ENCODE assay signal across 9 cellular contexts in the genomic region with DNA sequence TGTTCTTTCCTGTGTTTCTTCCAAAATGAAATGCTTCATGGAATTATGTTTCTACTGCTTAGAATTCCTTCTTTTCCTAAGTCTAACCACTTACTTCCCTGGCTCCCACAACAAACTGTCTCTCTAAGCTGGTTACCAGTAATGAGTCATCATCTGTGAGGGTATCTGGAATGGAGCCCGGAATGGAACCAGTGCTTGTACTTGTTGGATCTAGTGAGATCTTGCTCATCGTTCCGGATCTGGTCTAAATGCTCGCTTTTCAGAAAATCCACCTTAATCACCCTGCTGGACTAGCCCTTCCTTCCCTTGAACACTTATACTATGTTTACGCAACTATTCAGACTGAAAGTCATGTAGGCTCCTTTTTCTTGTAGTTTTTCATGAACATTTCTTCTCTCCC.
DNase-seq lines count a peak whose midpoint lies in the region; ATAC-seq and TF ChIP-seq lines count a peak whose summit lies in the region.
"Had no signal": no experiment of that assay in that cellular context is flagged by ENCODE, and none has a peak within 500 bp of the region (broad histone marks: within the 10 kb centered on the region; RNA-seq: fewer than 3 reads in every experiment).

No MANE protein-coding gene starts in this region.

- H3K4me3 ChIP-seq in BJ (ENCODE audit: low read depth, low read length): no peak overlapping the region

- no peak for ATAC-seq in HG02870 (IDR thresholded peaks at IDR 0.05; ENCODE audit: unreplicated experiment)

- peak; percentile 95 for DNase-seq in BJ (ENCODE audit: low read depth)
- DNase-seq in NCI-H2029 (lab: John Stamatoyannopoulos, UW): peak; percentile 78
- DNase-seq in dermis blood vessel endothelial cell: peak; percentile 95
- DNase-seq in mucosa of gallbladder (ENCODE audit: low spot score): peak; percentile 24
- DNase-seq in NCI-H1417 treated with DMSO at 0.1 percent for 48 hours (lab: John Stamatoyannopoulos, UW): no peak
- no peak for DNase-seq in effector CD8-positive, alpha-beta T cell (lab: John Stamatoyannopoulos, UW)
- no peak for DNase-seq in HEK293T (ENCODE audit: extremely low spot score)
- DNase-seq: NCI-H2107 had no signal

- POLR2A ChIA-PET in BJ (lab: Charles Lee) (interaction anchor here (0.5 kb wide), 1 partner anchor 80 kb away, joined by 3 read pairs; no protein-coding TSS in a partner anchor), HEK293T (lab: Yijun Ruan, JAX) (no interaction called here)

- H3K27me3 ChIP-seq in BJ (ENCODE audit: control insufficient read depth, insufficient read depth, low read length): no peaks in the 10 kb centered on the region

- CTCF ChIA-PET in BJ (lab: Yijun Ruan, JAX) (interaction anchor here (0.7 to 1.5 kb wide), 2 partner anchors 10 to 18 kb away, joined by 3 to 5 read pairs; no protein-coding TSS in a partner anchor), HEK293T (lab: Yijun Ruan, JAX) (interaction anchor here (1.5 kb wide), 1 partner anchor 9 kb away, joined by 3 read pairs; no protein-coding TSS in a partner anchor)

- TF ChIP-seq CTCF in BJ (IDR thresholded peaks at IDR 0.05; ENCODE audit: insufficient read depth, low read depth, low read length): no peak

- peaks cover 4% of the 10 kb centered on the region for H3K36me3 ChIP-seq in BJ (ENCODE audit: control insufficient read depth, insufficient read depth, low read length)

TF ChIP-seq in HEK293T, 16 proteins besides CTCF, POLR2A, EP300 and RAD21:
- TF ChIP-seq, protein P1, sequence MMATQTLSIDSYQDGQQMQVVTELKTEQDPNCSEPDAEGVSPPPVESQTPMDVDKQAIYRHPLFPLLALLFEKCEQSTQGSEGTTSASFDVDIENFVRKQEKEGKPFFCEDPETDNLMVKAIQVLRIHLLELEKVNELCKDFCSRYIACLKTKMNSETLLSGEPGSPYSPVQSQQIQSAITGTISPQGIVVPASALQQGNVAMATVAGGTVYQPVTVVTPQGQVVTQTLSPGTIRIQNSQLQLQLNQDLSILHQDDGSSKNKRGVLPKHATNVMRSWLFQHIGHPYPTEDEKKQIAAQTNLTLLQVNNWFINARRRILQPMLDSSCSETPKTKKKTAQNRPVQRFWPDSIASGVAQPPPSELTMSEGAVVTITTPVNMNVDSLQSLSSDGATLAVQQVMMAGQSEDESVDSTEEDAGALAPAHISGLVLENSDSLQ (IDR thresholded peaks at IDR 0.05): no peak
- TF ChIP-seq SP1 (IDR thresholded peaks at IDR 0.05) (no peak), SUZ12 (IDR thresholded peaks at IDR 0.05) (no peak), FOXK2 (IDR thresholded peaks at IDR 0.05) (no peak), HDGF (IDR thresholded peaks at IDR 0.05; ENCODE audit: borderline replicate concordance) (no peak), TARDBP (IDR thresholded peaks at IDR 0.05) (no peak), ARNT (IDR thresholded peaks at IDR 0.05) (no peak), L3MBTL2 (conservative IDR thresholded peaks at IDR 0.05) (no peak), CTBP1 (IDR thresholded peaks at IDR 0.05; ENCODE audit: borderline replicate concordance) (no peak), FOXA1 (IDR thresholded peaks at IDR 0.05) (no peak), NFRKB (IDR thresholded peaks at IDR 0.05) (no peak), LEF1 (IDR thresholded peaks at IDR 0.05; ENCODE audit: borderline replicate concordance) (no peak), ELF4 (IDR thresholded peaks at IDR 0.05) (no peak), FOXM1 (IDR thresholded peaks at IDR 0.05; ENCODE audit: borderline replicate concordance) (no peak), ZNF384 (IDR thresholded peaks at IDR 0.05) (no peak), BHLHE40 (IDR thresholded peaks at IDR 0.05; ENCODE audit: borderline replicate concordance) (no peak)
TF ChIP-seq in HEK293T: peak in this region for 0.

Comparison
In these comparisons a context has a peak if more than half of its experiments do, and no peak if none do; other contexts are left out.
1. DNase-seq: peak in BJ (single experiment), NCI-H2029 (single experiment), dermis blood vessel endothelial cell (single experiment) and mucosa of gallbladder (single experiment); none in NCI-H1417 treated with DMSO at 0.1 percent for 48 hours (single experiment), effector CD8-positive, alpha-beta T cell (single experiment) and HEK293T (single experiment).